Comparison of ENCODE assay signal across 30 cellular contexts in genomic region chr15:47409601-47410000, GRCh38.
DNase-seq lines count a peak whose midpoint lies in the region; ATAC-seq, FAIRE-seq and TF ChIP-seq lines count a peak whose summit lies in the region.
"Had no signal": no experiment of that assay in that cellular context is flagged by ENCODE, and none has a peak within 500 bp of the region (broad histone marks: within the 10 kb centered on the region; RNA-seq: fewer than 3 reads in every experiment).

No MANE protein-coding gene starts in this region.

- POLR2A ChIA-PET in MCF 10A (lab: Yijun Ruan, JAX) = interaction anchor here (1.0 kb wide), 1 partner anchor 8 kb away, joined by 3 read pairs; no protein-coding TSS in a partner anchor
- POLR2A ChIA-PET in naive thymus-derived CD4-positive, alpha-beta T cell (lab: Charles Lee) = no interaction called here

- no peak for ATAC-seq in gastrocnemius medialis
- ATAC-seq in naive thymus-derived CD4-positive, alpha-beta T cell = no peak
- ATAC-seq: left lung; naive thymus-derived CD8-positive, alpha-beta T cell; PC-3 had no signal

- H3K4me3 ChIP-seq in mammary epithelial cell (replicated peaks in 1 of 3; ENCODE audit: insufficient read depth in 1 of 3, low read depth in 2 of 3, low read length in 3 of 3) (no peak overlapping the region), astrocyte (ENCODE audit: insufficient read depth, low read depth, low read length) (no peak overlapping the region), right atrium auricular region (no peak overlapping the region), gastrocnemius medialis (no peak overlapping the region)
- H3K4me3 ChIP-seq in naive thymus-derived CD4-positive, alpha-beta T cell (ENCODE audit: low read length) = no peak overlapping the region
- H3K4me3 ChIP-seq: left lung, prostate gland had no signal

- CTCF ChIA-PET in MCF 10A (lab: Yijun Ruan, JAX) = interaction anchor here (0.7 kb wide), 1 partner anchor 108 kb away, joined by 4 read pairs; no protein-coding TSS in a partner anchor
- CTCF ChIA-PET in mammary epithelial cell (lab: Charles Lee; ENCODE audit: low non-redundant PET) = no interaction called here
- CTCF ChIA-PET in naive thymus-derived CD4-positive, alpha-beta T cell (lab: Charles Lee) = no interaction called here

- in situ Hi-C loops in mammary epithelial cell (cut with MboI; ENCODE audit: low sequenced_read_pairs in 2 of 2) (no loop called here), gastrocnemius medialis (cut with MboI; ENCODE audit: low sequenced_read_pairs in 4 of 4) (no loop called here)

- H3K9me3 Mint-ChIP-seq in MCF 10A (ENCODE audit: unreplicated experiment) (no peaks in the 10 kb centered on the region), astrocyte (ENCODE audit: unreplicated experiment) (no peaks in the 10 kb centered on the region)
- peaks cover 0 to 8% (median 0%) of the 10 kb centered on the region in 11 donors for H3K9me3 Mint-ChIP-seq in naive thymus-derived CD4-positive, alpha-beta T cell
- H3K9me3 Mint-ChIP-seq: mesothelial cell of epicardium; naive thymus-derived CD8-positive, alpha-beta T cell had no signal

- no peaks in the 10 kb centered on the region for H3K36me3 ChIP-seq in mammary epithelial cell (ENCODE audit: insufficient read depth, low read length)
- no peaks in the 10 kb centered on the region for H3K36me3 ChIP-seq in astrocyte (ENCODE audit: insufficient read depth, low read length)
- no peaks in the 10 kb centered on the region for H3K36me3 ChIP-seq in right atrium auricular region
- H3K36me3 ChIP-seq in gastrocnemius medialis = no peaks in the 10 kb centered on the region
- no peaks in the 10 kb centered on the region for H3K36me3 ChIP-seq in naive thymus-derived CD4-positive, alpha-beta T cell (ENCODE audit: control insufficient read depth in 2 of 3, insufficient read depth in 3 of 3, low read length in 3 of 3)
- H3K36me3 ChIP-seq: brain microvascular endothelial cell, left lung, prostate gland had no signal

- H3K27ac ChIP-seq in mammary epithelial cell (ENCODE audit: insufficient read depth, low read depth, low read length) (no peak overlapping the region), astrocyte (ENCODE audit: low read depth, low read length) (no peak overlapping the region), right atrium auricular region (no peak overlapping the region), gastrocnemius medialis (no peak overlapping the region)
- no peak overlapping the region for H3K27ac ChIP-seq in naive thymus-derived CD4-positive, alpha-beta T cell (ENCODE audit: low read depth, low read length)
- H3K27ac ChIP-seq: brain microvascular endothelial cell, epithelial cell of prostate, left lung, prostate gland, VCaP had no signal

- H3K27me3 Mint-ChIP-seq in MCF 10A (ENCODE audit: insufficient read depth, unreplicated experiment) (peaks cover 8% of the 10 kb centered on the region), astrocyte (ENCODE audit: low read depth, unreplicated experiment) (peaks cover 7% of the 10 kb centered on the region)
- H3K27me3 Mint-ChIP-seq in naive thymus-derived CD4-positive, alpha-beta T cell = peaks cover 0 to 5% (median 3%) of the 10 kb centered on the region in 5 donors
- H3K27me3 Mint-ChIP-seq: CD8-positive, alpha-beta memory T cell had no signal

- H3K27me3 ChIP-seq in mammary epithelial cell (ENCODE audit: insufficient read depth, low read length) = no peaks in the 10 kb centered on the region
- H3K27me3 ChIP-seq in astrocyte (ENCODE audit: insufficient read depth, low read length) = no peaks in the 10 kb centered on the region
- H3K27me3 ChIP-seq in right atrium auricular region = no peaks in the 10 kb centered on the region
- no peaks in the 10 kb centered on the region for H3K27me3 ChIP-seq in gastrocnemius medialis
- H3K27me3 ChIP-seq in naive thymus-derived CD4-positive, alpha-beta T cell (ENCODE audit: control insufficient read depth in 2 of 2, insufficient read depth in 2 of 2, low read length in 2 of 2) = no peaks in the 10 kb centered on the region
- H3K27me3 ChIP-seq: brain microvascular endothelial cell, left lung had no signal

- no peak overlapping the region for H3K4me2 ChIP-seq in mammary epithelial cell (ENCODE audit: insufficient read depth, low read depth, low read length)
- H3K4me2 ChIP-seq in astrocyte (ENCODE audit: low read length) = no peak overlapping the region

- H2AFZ ChIP-seq in mammary epithelial cell (ENCODE audit: low read depth, low read length) (no peak overlapping the region), astrocyte (ENCODE audit: low read depth, low read length) (no peak overlapping the region)

- H3K4me3 Mint-ChIP-seq in MCF 10A (ENCODE audit: unreplicated experiment) = no peak overlapping the region
- H3K4me3 Mint-ChIP-seq in astrocyte (ENCODE audit: unreplicated experiment) = no peak overlapping the region
- no peak overlapping the region for H3K4me3 Mint-ChIP-seq in naive thymus-derived CD4-positive, alpha-beta T cell
- H3K4me3 Mint-ChIP-seq: mesothelial cell of epicardium; naive thymus-derived CD8-positive, alpha-beta T cell had no signal

- H3K4me1 Mint-ChIP-seq in MCF 10A (ENCODE audit: insufficient read depth, unreplicated experiment) (no peaks in the 10 kb centered on the region), astrocyte (ENCODE audit: low read depth, unreplicated experiment) (no peaks in the 10 kb centered on the region)
- H3K4me1 Mint-ChIP-seq in naive thymus-derived CD4-positive, alpha-beta T cell = no peaks in the 10 kb centered on the region
- H3K4me1 Mint-ChIP-seq: CD8-positive, alpha-beta memory T cell; naive thymus-derived CD8-positive, alpha-beta T cell had no signal

- FAIRE-seq in astrocyte (lab: Jason Lieb, UNC) = no peak
- FAIRE-seq: GM19239, islet of Langerhans, urothelium cell line had no signal

- H3K27ac Mint-ChIP-seq in MCF 10A (ENCODE audit: low read depth, unreplicated experiment) = peak overlapping the region; percentile 42
- peak overlapping the region; percentile 83 for H3K27ac Mint-ChIP-seq in astrocyte (ENCODE audit: unreplicated experiment)
- no peak overlapping the region for H3K27ac Mint-ChIP-seq in naive thymus-derived CD4-positive, alpha-beta T cell
- H3K27ac Mint-ChIP-seq: mesothelial cell of epicardium; naive thymus-derived CD8-positive, alpha-beta T cell had no signal

- H4K20me1 ChIP-seq in mammary epithelial cell (ENCODE audit: insufficient read depth, low read length) (no peaks in the 10 kb centered on the region), astrocyte (ENCODE audit: insufficient read depth, low read length) (no peaks in the 10 kb centered on the region)

- no peak for TF ChIP-seq POLR2A in gastrocnemius medialis (IDR thresholded peaks at IDR 0.05)

- BruUV-seq in MCF 10A (replicated peaks; lab: Mats Ljungman, UMichigan) (no TSS peak), mammary epithelial cell (replicated peaks; lab: Mats Ljungman, UMichigan) (no TSS peak)

- no peak overlapping the region for H3K9ac ChIP-seq in mammary epithelial cell (ENCODE audit: insufficient read depth, low read length)
- H3K9ac ChIP-seq in astrocyte (ENCODE audit: low read length) = no peak overlapping the region

- no peaks in the 10 kb centered on the region for H3K36me3 Mint-ChIP-seq in MCF 10A (ENCODE audit: insufficient read depth, unreplicated experiment)
- no peaks in the 10 kb centered on the region for H3K36me3 Mint-ChIP-seq in astrocyte (ENCODE audit: low read depth, unreplicated experiment)
- H3K36me3 Mint-ChIP-seq in naive thymus-derived CD4-positive, alpha-beta T cell = no peaks in the 10 kb centered on the region
- H3K36me3 Mint-ChIP-seq: CD8-positive, alpha-beta memory T cell; mesothelial cell of epicardium; naive thymus-derived CD8-positive, alpha-beta T cell had no signal

- TF ChIP-seq CTCF in MCF 10A (IDR thresholded peaks at IDR 0.05; ENCODE audit: unreplicated experiment) (no peak), mammary epithelial cell (conservative IDR thresholded peaks at IDR 0.05 in 1 of 2, IDR thresholded peaks at IDR 0.05 in 1 of 2; ENCODE audit: extremely low read depth in 1 of 2, insufficient read depth in 1 of 2, low read depth in 1 of 2, low read length in 2 of 2) (no peak), astrocyte (IDR thresholded peaks at IDR 0.05; ENCODE audit: insufficient read depth, low read depth, low read length) (no peak), right atrium auricular region (IDR thresholded peaks at IDR 0.05) (no peak), gastrocnemius medialis (IDR thresholded peaks at IDR 0.05 in 4 of 5, conservative IDR thresholded peaks at IDR 0.05 in 1 of 5) (no peak)

- H3K79me2 ChIP-seq in mammary epithelial cell (ENCODE audit: insufficient read depth, low read length) = no peaks in the 10 kb centered on the region
- no peaks in the 10 kb centered on the region for H3K79me2 ChIP-seq in astrocyte (ENCODE audit: insufficient read depth, low read length)

- no peak for DNase-seq in MCF 10A (ENCODE audit: unreplicated experiment)
- no peak for DNase-seq in mammary epithelial cell
- no peak for DNase-seq in astrocyte (ENCODE audit: low read depth)
- DNase-seq in fibroblast of the conjunctiva (ENCODE audit: low read depth) = peak; percentile 73
- DNase-seq in right atrium auricular region (ENCODE audit: low spot score) = no peak
- DNase-seq in gastrocnemius medialis = no peak
- no peak for DNase-seq in naive thymus-derived CD4-positive, alpha-beta T cell
- no peak for DNase-seq in DMS153 (lab: John Stamatoyannopoulos, UW)
- DNase-seq: activated CD4-positive, alpha-beta T cell treated with anti-CD3 and anti-CD28 coated beads for 4 hours; activated CD8-positive, alpha-beta memory T cell treated with anti-CD3 and anti-CD28 coated beads for 24 hours; activated gamma-delta T cell; brain microvascular endothelial cell; CD8-positive, alpha-beta memory T cell; effector CD4-positive, alpha-beta T cell; GDM1; H7; left lung; naive thymus-derived CD8-positive, alpha-beta T cell; NCI-H1105; NCI-H2029 treated with DMSO at 0.1 percent for 48 hours; nucleus accumbens; PC-3; stimulated activated naive CD4-positive, alpha-beta T cell had no signal

- WGBS in mammary epithelial cell (ENCODE audit: low coverage, missing lambda C conversion rate) = 100% methylated on average over 2 of the region's 2 CpGs

- no peaks in the 10 kb centered on the region for H3K9me3 ChIP-seq in mammary epithelial cell (replicated peaks; ENCODE audit: insufficient read depth, low read length)
- no peaks in the 10 kb centered on the region for H3K9me3 ChIP-seq in astrocyte (ENCODE audit: insufficient read depth, low read depth, low read length)
- no peaks in the 10 kb centered on the region for H3K9me3 ChIP-seq in right atrium auricular region
- no peaks in the 10 kb centered on the region for H3K9me3 ChIP-seq in gastrocnemius medialis
- H3K9me3 ChIP-seq in naive thymus-derived CD4-positive, alpha-beta T cell (ENCODE audit: control insufficient read depth in 2 of 3, low read length in 3 of 3) = no peaks in the 10 kb centered on the region
- H3K9me3 ChIP-seq: left lung, prostate gland had no signal

- intact Hi-C loops in MCF 10A (cut with micrococcal nuclease) = no loop called here
- intact Hi-C loops in mammary epithelial cell (cut with micrococcal nuclease) = no loop called here
- intact Hi-C loops in gastrocnemius medialis (cut with DNase I; ENCODE audit: low total_unique reads) = no loop called here
- intact Hi-C loops in naive thymus-derived CD4-positive, alpha-beta T cell (cut with micrococcal nuclease) = no loop called here

- no peaks in the 10 kb centered on the region for H3K4me1 ChIP-seq in mammary epithelial cell (ENCODE audit: insufficient read depth, low read length)
- H3K4me1 ChIP-seq in astrocyte (ENCODE audit: insufficient read depth, low read length) = no peaks in the 10 kb centered on the region
- peaks cover 0 to 22% of the 10 kb centered on the region in 2 donors for H3K4me1 ChIP-seq in right atrium auricular region
- H3K4me1 ChIP-seq in gastrocnemius medialis = peaks cover 0 to 6% of the 10 kb centered on the region in 2 donors
- H3K4me1 ChIP-seq in naive thymus-derived CD4-positive, alpha-beta T cell (ENCODE audit: control insufficient read depth in 2 of 2, insufficient read depth in 2 of 2, low read length in 2 of 2) = no peaks in the 10 kb centered on the region
- H3K4me1 ChIP-seq: left lung, prostate gland had no signal

- dilution Hi-C loops in mammary epithelial cell (cut with HindIII; ENCODE audit: low sequenced_read_pairs) = no loop called here

Comparison
In these comparisons a context has a peak if more than half of its experiments do, and no peak if none do; other contexts are left out.
1. H3K27ac Mint-ChIP-seq: peak in MCF 10A (single experiment) and astrocyte (single experiment); none in naive thymus-derived CD4-positive, alpha-beta T cell (0 of 9).